ENCODE assay signal across 20 cellular contexts in the genomic region with DNA sequence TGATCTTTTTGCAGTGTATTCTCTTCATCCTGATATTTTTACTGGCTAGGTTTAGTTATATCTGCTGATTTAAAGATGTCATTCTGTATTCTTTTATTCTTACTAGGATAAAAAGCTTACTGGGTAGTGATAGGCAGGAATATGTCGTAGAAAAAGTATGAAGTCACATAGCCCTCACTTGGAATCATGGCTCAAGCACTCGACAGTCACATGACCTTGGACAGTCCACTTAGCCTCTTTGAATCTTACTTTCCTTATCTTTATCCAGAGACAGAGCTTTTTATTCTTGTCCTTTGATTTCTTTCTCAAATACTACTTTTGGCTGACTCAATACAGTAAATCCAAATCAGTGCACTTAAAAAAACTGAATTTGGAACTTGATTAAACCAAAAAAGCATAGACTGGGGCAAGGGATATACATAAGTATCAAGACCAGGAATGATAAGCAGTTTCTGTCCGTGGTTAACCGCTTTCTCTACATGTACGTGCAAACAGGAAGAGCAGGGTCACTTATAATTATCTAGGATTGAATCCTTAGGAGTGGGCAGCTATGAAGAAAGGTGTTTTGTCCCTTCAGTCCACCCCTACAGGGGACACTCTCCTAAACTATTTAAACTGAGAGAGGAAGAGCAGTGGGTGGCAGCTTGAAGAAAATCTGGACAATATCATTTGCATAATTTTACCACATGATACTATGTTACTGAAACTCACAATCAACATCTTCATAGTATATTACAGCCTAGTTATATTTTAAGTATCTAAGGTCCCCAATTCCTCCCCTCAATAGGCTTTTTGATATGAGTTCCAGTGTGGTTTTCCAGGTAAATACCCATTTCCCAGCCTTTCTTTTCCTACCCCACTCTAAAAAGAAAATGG. TPM values are rescaled to one million over a fixed set of nuclear protein-coding genes. Genes with fewer than 3 reads are reported as not detected.
A peak's percentile ranks its signal among the peaks of the same experiment; 100 is the strongest.
DNase-seq lines count a peak whose midpoint lies in the region; ATAC-seq, FAIRE-seq and TF ChIP-seq lines count a peak whose summit lies in the region.
"Had no signal": no experiment of that assay in that cellular context is flagged by ENCODE, and none has a peak within 500 bp of the region (broad histone marks: within the 10 kb centered on the region; RNA-seq: fewer than 3 reads in every experiment).

No MANE protein-coding gene starts in this region.

- no peaks in the 10 kb centered on the region for H3K4me1 ChIP-seq in kidney (ENCODE audit: control insufficient read depth in 1 of 2, insufficient read depth in 1 of 2, low read depth in 1 of 2, low read length in 2 of 2)
- no peaks in the 10 kb centered on the region for H3K4me1 ChIP-seq in psoas muscle
- H3K4me1 ChIP-seq: suprapubic skin had no signal

- H3K27me3 ChIP-seq in psoas muscle (ENCODE audit: insufficient read depth in 3 of 3, low read length in 2 of 3) = peaks cover 0 to 2% (median 0%) of the 10 kb centered on the region in 3 donors
- H3K27me3 ChIP-seq: suprapubic skin had no signal

- no peaks in the 10 kb centered on the region for H3K9me3 ChIP-seq in kidney (ENCODE audit: control insufficient read depth in 1 of 2, low read length in 2 of 2)
- H3K9me3 ChIP-seq in psoas muscle = no peaks in the 10 kb centered on the region
- H3K9me3 ChIP-seq: suprapubic skin had no signal

- H3K4me3 ChIP-seq in kidney (ENCODE audit: low read length in 2 of 2) (no peak overlapping the region), psoas muscle (no peak overlapping the region)
- H3K4me3 ChIP-seq: GM23248, lung, suprapubic skin had no signal

- no peak overlapping the region for H3K27ac ChIP-seq in kidney (ENCODE audit: low read depth in 2 of 2, low read length in 2 of 2)
- no peak overlapping the region for H3K27ac ChIP-seq in psoas muscle
- H3K27ac ChIP-seq: GM23248, KMS-11, suprapubic skin had no signal

- ATAC-seq in HG02870 (IDR thresholded peaks at IDR 0.05; ENCODE audit: unreplicated experiment) (peak; percentile 70), psoas muscle (no peak)

- no peaks in the 10 kb centered on the region for H3K36me3 ChIP-seq in kidney (ENCODE audit: control insufficient read depth in 1 of 2, insufficient read depth in 2 of 2, low read length in 2 of 2)
- H3K36me3 ChIP-seq in psoas muscle (ENCODE audit: insufficient read depth in 1 of 2, low read depth in 1 of 2) = no peaks in the 10 kb centered on the region
- H3K36me3 ChIP-seq: suprapubic skin had no signal

- 60 to 68% (median 65%) methylated on average over 5 of the region's 5 CpGs for WGBS in psoas muscle, 3 donors

- no peak overlapping the region for H3K9ac ChIP-seq in kidney (ENCODE audit: low read length in 2 of 2)
- H3K9ac ChIP-seq: GM23248, KMS-11 had no signal

- intact Hi-C loops in kidney (cut with DNase I) = no loop called here
- intact Hi-C loops in psoas muscle (cut with DNase I) = no loop called here

- FAIRE-seq in kidney (lab: Jason Lieb, UNC) = no peak

- peak; percentile 31 for DNase-seq in NOMO-1 treated with DMSO at 0.1 percent for 48 hours (lab: John Stamatoyannopoulos, UW; ENCODE audit: unreplicated experiment)
- DNase-seq in NOMO-1 treated with dmso at 0.1 percent for 144 hours (lab: John Stamatoyannopoulos, UW; ENCODE audit: unreplicated experiment) = no peak
- DNase-seq in MV-4-11 (lab: John Stamatoyannopoulos, UW) = peak; percentile 4
- no peak for DNase-seq in activated CD8-positive, alpha-beta memory T cell treated with anti-CD3 and anti-CD28 coated beads for 24 hours
- no peak for DNase-seq in iPS-NIHi7 (ENCODE audit: extremely low spot score)
- DNase-seq in kidney = no peak
- DNase-seq in psoas muscle = no peak
- DNase-seq: 8988T; activated naive CD4-positive, alpha-beta T cell treated with Interleukin-2 at 50 U/mL for 16 hours; COR-L47; effector CD8-positive, alpha-beta T cell; GM23248; NCI-H2029 treated with DMSO at 0.1 percent for 48 hours; occipital lobe had no signal

- no peak for TF ChIP-seq CTCF in kidney (IDR thresholded peaks at IDR 0.05; ENCODE audit: borderline replicate concordance, extremely low read depth, insufficient read depth)
- TF ChIP-seq CTCF in psoas muscle (IDR thresholded peaks at IDR 0.05) = no peak

RNA-seq across cellular contexts. Expression of gene MMP7, which starts 8.0 kb away (rescaled TPM):
- total RNA-seq in kidney (1,380 TPM), psoas muscle (not detected)
- polyA plus RNA-seq in kidney (ENCODE audit: insufficient read depth, low read depth, low replicate concordance) (101 TPM), psoas muscle (under 1 TPM in 1 of 3 donors, not detected in 2; 0.31 TPM)
- total RNA-seq: activated CD8-positive, alpha-beta memory T cell treated with anti-CD3 and anti-CD28 coated beads for 36 hours; GM23248; SK-MEL-5 had no signal
- polyA plus RNA-seq: GM23248 had no signal

Comparison
In these comparisons a context has a peak if more than half of its experiments do, and no peak if none do; other contexts are left out.
1. DNase-seq: peak in NOMO-1 treated with DMSO at 0.1 percent for 48 hours (single experiment) and MV-4-11 (single experiment); none in NOMO-1 treated with dmso at 0.1 percent for 144 hours (single experiment), activated CD8-positive, alpha-beta memory T cell treated with anti-CD3 and anti-CD28 coated beads for 24 hours (single experiment), iPS-NIHi7 (single experiment), kidney (single experiment) and psoas muscle (0 of 2).
2. RNA of gene MMP7, which starts 8.0 kb away (total RNA-seq): 1,380 TPM in kidney (single experiment); not detected in psoas muscle; every median in the first group is over 1,000 times any median in the second.